In the genomic region with DNA sequence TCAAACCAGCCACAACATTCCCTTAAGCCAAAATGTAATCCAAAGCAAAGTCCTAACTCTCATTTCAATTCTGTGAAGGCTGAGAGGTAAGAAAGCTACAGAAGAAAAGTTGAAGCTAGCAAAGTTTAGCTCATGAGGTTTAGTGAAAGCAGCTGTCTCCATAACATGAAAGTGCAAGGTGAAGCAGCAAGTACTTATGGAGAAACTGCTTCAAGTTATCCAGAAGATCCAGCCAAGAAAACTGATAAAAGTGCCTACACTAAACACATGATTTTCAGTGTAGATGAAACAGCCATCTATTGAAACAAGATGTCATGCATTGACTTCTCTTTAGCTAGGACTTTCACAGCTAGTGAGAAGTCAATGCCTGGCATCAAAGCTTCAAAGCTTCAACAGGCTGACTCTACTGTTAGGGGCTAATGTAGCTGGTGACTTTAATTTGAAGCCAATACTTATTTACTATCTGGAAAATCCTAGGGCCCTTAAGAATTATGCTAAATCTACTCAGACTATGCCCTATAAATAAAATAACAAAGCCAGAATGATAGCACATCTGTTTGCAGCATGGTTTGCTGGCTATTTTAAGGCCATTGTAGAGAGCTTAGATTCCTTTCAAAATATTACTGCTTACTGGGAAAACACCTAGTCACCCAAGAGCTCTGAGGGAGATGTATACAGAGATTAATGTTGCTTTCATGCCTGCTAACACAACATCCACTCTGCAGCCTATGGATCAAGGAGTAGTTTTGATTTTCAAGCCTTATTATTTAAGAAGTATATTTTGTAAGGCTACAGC, we compare ENCODE assay signal across 1 cellular context.
TF ChIP-seq lines count a peak whose summit lies in the region.

No MANE protein-coding gene starts in this region.

TF ChIP-seq in HEK293, 187 proteins besides CTCF, POLR2A, EP300 and RAD21 (continued from another document):
- TF ChIP-seq, protein P1, sequence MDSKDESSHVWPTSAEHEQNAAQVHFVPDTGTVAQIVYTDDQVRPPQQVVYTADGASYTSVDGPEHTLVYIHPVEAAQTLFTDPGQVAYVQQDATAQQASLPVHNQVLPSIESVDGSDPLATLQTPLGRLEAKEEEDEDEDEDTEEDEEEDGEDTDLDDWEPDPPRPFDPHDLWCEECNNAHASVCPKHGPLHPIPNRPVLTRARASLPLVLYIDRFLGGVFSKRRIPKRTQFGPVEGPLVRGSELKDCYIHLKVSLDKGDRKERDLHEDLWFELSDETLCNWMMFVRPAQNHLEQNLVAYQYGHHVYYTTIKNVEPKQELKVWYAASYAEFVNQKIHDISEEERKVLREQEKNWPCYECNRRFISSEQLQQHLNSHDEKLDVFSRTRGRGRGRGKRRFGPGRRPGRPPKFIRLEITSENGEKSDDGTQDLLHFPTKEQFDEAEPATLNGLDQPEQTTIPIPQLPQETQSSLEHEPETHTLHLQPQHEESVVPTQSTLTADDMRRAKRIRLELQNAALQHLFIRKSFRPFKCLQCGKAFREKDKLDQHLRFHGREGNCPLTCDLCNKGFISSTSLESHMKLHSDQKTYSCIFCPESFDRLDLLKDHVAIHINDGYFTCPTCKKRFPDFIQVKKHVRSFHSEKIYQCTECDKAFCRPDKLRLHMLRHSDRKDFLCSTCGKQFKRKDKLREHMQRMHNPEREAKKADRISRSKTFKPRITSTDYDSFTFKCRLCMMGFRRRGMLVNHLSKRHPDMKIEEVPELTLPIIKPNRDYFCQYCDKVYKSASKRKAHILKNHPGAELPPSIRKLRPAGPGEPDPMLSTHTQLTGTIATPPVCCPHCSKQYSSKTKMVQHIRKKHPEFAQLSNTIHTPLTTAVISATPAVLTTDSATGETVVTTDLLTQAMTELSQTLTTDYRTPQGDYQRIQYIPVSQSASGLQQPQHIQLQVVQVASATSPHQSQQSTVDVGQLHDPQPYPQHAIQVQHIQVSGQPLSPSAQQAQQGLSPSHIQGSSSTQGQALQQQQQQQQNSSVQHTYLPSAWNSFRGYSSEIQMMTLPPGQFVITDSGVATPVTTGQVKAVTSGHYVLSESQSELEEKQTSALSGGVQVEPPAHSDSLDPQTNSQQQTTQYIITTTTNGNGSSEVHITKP (tag by site-specific recombination; IDR thresholded peaks at IDR 0.05): no peak
- peak; percentile 88 for TF ChIP-seq PRDM1 (tag by site-specific recombination; IDR thresholded peaks at IDR 0.05)
- TF ChIP-seq, protein P2, sequence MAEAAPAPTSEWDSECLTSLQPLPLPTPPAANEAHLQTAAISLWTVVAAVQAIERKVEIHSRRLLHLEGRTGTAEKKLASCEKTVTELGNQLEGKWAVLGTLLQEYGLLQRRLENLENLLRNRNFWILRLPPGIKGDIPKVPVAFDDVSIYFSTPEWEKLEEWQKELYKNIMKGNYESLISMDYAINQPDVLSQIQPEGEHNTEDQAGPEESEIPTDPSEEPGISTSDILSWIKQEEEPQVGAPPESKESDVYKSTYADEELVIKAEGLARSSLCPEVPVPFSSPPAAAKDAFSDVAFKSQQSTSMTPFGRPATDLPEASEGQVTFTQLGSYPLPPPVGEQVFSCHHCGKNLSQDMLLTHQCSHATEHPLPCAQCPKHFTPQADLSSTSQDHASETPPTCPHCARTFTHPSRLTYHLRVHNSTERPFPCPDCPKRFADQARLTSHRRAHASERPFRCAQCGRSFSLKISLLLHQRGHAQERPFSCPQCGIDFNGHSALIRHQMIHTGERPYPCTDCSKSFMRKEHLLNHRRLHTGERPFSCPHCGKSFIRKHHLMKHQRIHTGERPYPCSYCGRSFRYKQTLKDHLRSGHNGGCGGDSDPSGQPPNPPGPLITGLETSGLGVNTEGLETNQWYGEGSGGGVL (tag by site-specific recombination; IDR thresholded peaks at IDR 0.05): no peak
